In genomic region chrX:39309721-39310152, GRCh38 we compare ENCODE assay signal across 9 cellular contexts.
A peak's percentile ranks its signal among the peaks of the same experiment; 100 is the strongest.
DNase-seq lines count a peak whose midpoint lies in the region; ATAC-seq and TF ChIP-seq lines count a peak whose summit lies in the region.
"Had no signal": no experiment of that assay in that cellular context is flagged by ENCODE, and none has a peak within 500 bp of the region (broad histone marks: within the 10 kb centered on the region; RNA-seq: fewer than 3 reads in every experiment).

No MANE protein-coding gene starts in this region.

- H3K14ac ChIP-seq in neuronal stem cell (ENCODE audit: low read length): no peak overlapping the region

- no peak overlapping the region for H4K8ac ChIP-seq in neuronal stem cell (ENCODE audit: low read depth, low read length)

- H4K91ac ChIP-seq in neuronal stem cell (ENCODE audit: low read depth, low read length, poor library complexity): no peak overlapping the region

- H3K18ac ChIP-seq in neuronal stem cell (ENCODE audit: low read length): no peak overlapping the region

- no peak overlapping the region for H2AK5ac ChIP-seq in neuronal stem cell (ENCODE audit: low read depth, low read length)

- H3K4me2 ChIP-seq in neuronal stem cell (ENCODE audit: insufficient read depth, low read length, poor library complexity, severe bottlenecking): no peak overlapping the region

- DNase-seq in Daoy (ENCODE audit: low read depth) (peak; percentile 60), T-helper 2 cell (peak in 4 of 5 experiments; percentile 9 to 87 (median 34)), astrocyte of the spinal cord (ENCODE audit: low read depth, low spot score) (peak; percentile 7), neuronal stem cell (ENCODE audit: low spot score) (no peak), KG1 (lab: John Stamatoyannopoulos, UW) (no peak), foreskin fibroblast (no peak)
- DNase-seq: SHP77 treated with DMSO at 0.1 percent for 48 hours had no signal

- H3K4me3 ChIP-seq in astrocyte of the spinal cord (ENCODE audit: low read depth, low read length) (no peak overlapping the region), neuronal stem cell (ENCODE audit: low read length in 2 of 2) (no peak overlapping the region), foreskin fibroblast (ENCODE audit: low read depth in 1 of 2, low read length in 2 of 2) (no peak overlapping the region)

- H2AFZ ChIP-seq in neuronal stem cell (ENCODE audit: low read length): peak overlapping the region; percentile 62

- TF ChIP-seq CTCF in astrocyte of the spinal cord (IDR thresholded peaks at IDR 0.05; ENCODE audit: low read depth, low read length) (no peak), foreskin fibroblast (IDR thresholded peaks at IDR 0.05; ENCODE audit: low read depth, low read length) (no peak)

- H3K4ac ChIP-seq in neuronal stem cell (ENCODE audit: low read length): no peak overlapping the region

- no peak overlapping the region for H2BK120ac ChIP-seq in neuronal stem cell (ENCODE audit: low read depth, low read length)

- no CpG with 5 or more reads among the region's 7 CpGs for WGBS in neuronal stem cell (ENCODE audit: extremely low coverage in 2 of 2, insufficient read length in 2 of 2, insufficient replicate concordance in 1 of 2), 2 donors

- no peak overlapping the region for H2BK12ac ChIP-seq in neuronal stem cell (ENCODE audit: low read length)

- H3K79me1 ChIP-seq in neuronal stem cell (ENCODE audit: low read depth, low read length): no peaks in the 10 kb centered on the region

- H3K9ac ChIP-seq in neuronal stem cell (ENCODE audit: low read depth, low read length, poor library complexity): no peak overlapping the region

- H3K23ac ChIP-seq in neuronal stem cell (ENCODE audit: low read depth, low read length, poor library complexity): no peak overlapping the region

- H2BK15ac ChIP-seq in neuronal stem cell (ENCODE audit: low read length): no peak overlapping the region

- no peak overlapping the region for H2BK5ac ChIP-seq in neuronal stem cell (ENCODE audit: low read length)

- H3K9me3 ChIP-seq in neuronal stem cell (replicated peaks in 1 of 2; ENCODE audit: control insufficient read depth in 2 of 2, insufficient read depth in 1 of 2, low read depth in 1 of 2, low read length in 2 of 2): no peaks in the 10 kb centered on the region

- H3K4me1 ChIP-seq in neuronal stem cell (ENCODE audit: control insufficient read depth in 2 of 2, insufficient read depth in 1 of 2, low read depth in 1 of 2, low read length in 2 of 2): no peaks in the 10 kb centered on the region

- H3K27me3 ChIP-seq in neuronal stem cell (ENCODE audit: control insufficient read depth in 3 of 3, insufficient read depth in 3 of 3, low read depth in 1 of 3, low read length in 3 of 3): peaks cover 0 to 8% (median 0%) of the 10 kb centered on the region in 3 experiments

- in situ Hi-C loops in astrocyte of the spinal cord (cut with HindIII; ENCODE audit: low sequenced_read_pairs): no loop called here

- no peaks in the 10 kb centered on the region for H3K36me3 ChIP-seq in neuronal stem cell (replicated peaks in 1 of 2; ENCODE audit: control insufficient read depth in 2 of 2, insufficient read depth in 2 of 2, low read length in 2 of 2)

- no peak overlapping the region for H3K27ac ChIP-seq in neuronal stem cell (replicated peaks; ENCODE audit: low read length)

- ATAC-seq in HG03196 (IDR thresholded peaks at IDR 0.05; ENCODE audit: unreplicated experiment): no peak
- ATAC-seq in GM21717 (IDR thresholded peaks at IDR 0.05; ENCODE audit: unreplicated experiment): no peak

Comparison
In these comparisons a context has a peak if more than half of its experiments do, and no peak if none do; other contexts are left out.
1. DNase-seq: peak in Daoy (single experiment), T-helper 2 cell (4 of 5) and astrocyte of the spinal cord (single experiment); none in neuronal stem cell (single experiment), KG1 (single experiment) and foreskin fibroblast (0 of 2).